14 cellular contexts compared by ENCODE assay signal in the genomic region with DNA sequence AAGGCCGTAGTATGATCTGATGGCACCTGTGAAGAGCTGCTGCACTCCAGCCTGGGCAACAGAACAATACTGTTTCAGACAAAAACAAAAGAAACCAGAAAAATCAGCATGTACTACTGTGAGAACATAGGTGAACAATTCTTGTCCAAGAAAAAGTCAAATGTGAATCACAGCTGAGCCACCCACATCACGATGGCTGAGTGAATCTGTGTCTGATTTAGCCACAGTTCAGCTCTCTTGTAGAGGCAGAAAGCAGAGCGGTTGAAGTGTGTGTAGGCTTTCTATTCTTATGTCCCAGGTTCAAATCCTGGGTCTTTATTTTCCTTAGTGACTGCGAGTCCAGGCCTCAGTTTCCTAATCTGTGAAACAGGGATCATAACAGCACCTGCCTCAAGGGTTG. TPM values are rescaled to one million over a fixed set of nuclear protein-coding genes. Genes with fewer than 3 reads are reported as not detected.
A peak's percentile ranks its signal among the peaks of the same experiment; 100 is the strongest.
DNase-seq lines count a peak whose midpoint lies in the region; ATAC-seq, FAIRE-seq and TF ChIP-seq lines count a peak whose summit lies in the region.
"Had no signal": no experiment of that assay in that cellular context is flagged by ENCODE, and none has a peak within 500 bp of the region (broad histone marks: within the 10 kb centered on the region; RNA-seq: fewer than 3 reads in every experiment).

No MANE protein-coding gene starts in this region.

- no peaks in the 10 kb centered on the region for H3K36me3 ChIP-seq in GM23248 (ENCODE audit: low read depth)
- H3K36me3 ChIP-seq: tibial nerve had no signal

- H3F3A ChIP-seq in GM23248 (ENCODE audit: insufficient read depth) = peaks cover 15% of the 10 kb centered on the region

- no peak for FAIRE-seq in urothelium cell line (lab: Jason Lieb, UNC)

- TF ChIP-seq CTCF in nephron progenitor cell (IDR thresholded peaks at IDR 0.05) = no peak

- H4K20me1 ChIP-seq in GM23248 (ENCODE audit: insufficient read depth) = no peaks in the 10 kb centered on the region

- H2AFZ ChIP-seq in GM23248 = no peak overlapping the region

- H3K27ac ChIP-seq in GM23248 = peak overlapping the region; percentile 45; the same call in 1 of the 2 replicates
- H3K27ac ChIP-seq: SK-N-MC, tibial nerve had no signal

- H3K9me2 ChIP-seq in GM23248 (ENCODE audit: insufficient read depth) = no peaks in the 10 kb centered on the region

- ATAC-seq in HG03108 (IDR thresholded peaks at IDR 0.05; ENCODE audit: unreplicated experiment) = no peak

- DNase-seq in activated CD4-positive, alpha-beta T cell treated with anti-CD3 and anti-CD28 coated beads for 48 hours = peak; percentile 65
- DNase-seq in activated CD4-positive, alpha-beta T cell treated with anti-CD3 and anti-CD28 coated beads for 4 hours = no peak
- DNase-seq in GM23248 (peak; percentile 58), renal cortical epithelial cell (ENCODE audit: low read depth) (peak; percentile 37), urothelium cell line (ENCODE audit: low spot score) (no peak), nephron progenitor cell (no peak)
- DNase-seq in activated T-helper 2 cell treated with anti-CD3 and anti-CD28 coated beads, Interferon-gamma antibody, Interleukin-2, Interleukin-4, amounts not matched to agents 10 μg/mL and 5 μg/mL and 100 μg/mL, durations not matched to agents 14 hours and 24 hours and 36 hours (ENCODE audit: low spot score) = no peak
- DNase-seq: anterior cingulate cortex, NCI-H446, retina had no signal

- H3K79me2 ChIP-seq in GM23248 (ENCODE audit: insufficient read depth) = no peaks in the 10 kb centered on the region

- peaks cover 54% of the 10 kb centered on the region for H3K4me1 Mint-ChIP-seq in activated T-helper 2 cell treated with anti-CD3 and anti-CD28 coated beads, Interferon-gamma antibody, Interleukin-2, Interleukin-4, amounts not matched to agents 10 μg/mL and 5 μg/mL and 100 μg/mL, durations not matched to agents 14 hours and 24 hours and 36 hours (ENCODE audit: low read depth)
- peaks cover 60% of the 10 kb centered on the region for H3K4me1 Mint-ChIP-seq in nephron progenitor cell

- H3K4me2 ChIP-seq in GM23248 (ENCODE audit: unreplicated experiment) = no peak overlapping the region

- H3K36me3 Mint-ChIP-seq in activated T-helper 2 cell treated with anti-CD3 and anti-CD28 coated beads, Interferon-gamma antibody, Interleukin-2, Interleukin-4, amounts not matched to agents 10 μg/mL and 5 μg/mL and 100 μg/mL, durations not matched to agents 14 hours and 24 hours and 36 hours (ENCODE audit: low read depth) = peaks cover under 1% of the 10 kb centered on the region
- no peaks in the 10 kb centered on the region for H3K36me3 Mint-ChIP-seq in nephron progenitor cell (ENCODE audit: low read depth)

- H3K27ac Mint-ChIP-seq in activated T-helper 2 cell treated with anti-CD3 and anti-CD28 coated beads, Interferon-gamma antibody, Interleukin-2, Interleukin-4, amounts not matched to agents 10 μg/mL and 5 μg/mL and 100 μg/mL, durations not matched to agents 14 hours and 24 hours and 36 hours = peak overlapping the region; percentile 77
- no peak overlapping the region for H3K27ac Mint-ChIP-seq in nephron progenitor cell
- H3K27ac Mint-ChIP-seq: nephron had no signal

- H3K9me3 Mint-ChIP-seq in activated T-helper 2 cell treated with anti-CD3 and anti-CD28 coated beads, Interferon-gamma antibody, Interleukin-2, Interleukin-4, amounts not matched to agents 10 μg/mL and 5 μg/mL and 100 μg/mL, durations not matched to agents 14 hours and 24 hours and 36 hours = no peaks in the 10 kb centered on the region
- H3K9me3 Mint-ChIP-seq in nephron progenitor cell = no peaks in the 10 kb centered on the region
- H3K9me3 Mint-ChIP-seq: nephron had no signal

- in situ Hi-C loops in GM23248 (cut with MboI) = no loop called here

- no peak overlapping the region for H3K4me3 ChIP-seq in GM23248
- H3K4me3 ChIP-seq: SK-N-MC, tibial nerve had no signal

- H3K27me3 ChIP-seq in GM23248 (replicated peaks; ENCODE audit: insufficient read depth) = no peaks in the 10 kb centered on the region
- H3K27me3 ChIP-seq: tibial nerve had no signal

- H3K9me3 ChIP-seq in GM23248 (ENCODE audit: low read depth) = no peaks in the 10 kb centered on the region
- H3K9me3 ChIP-seq: tibial nerve had no signal

- peaks cover 13% of the 10 kb centered on the region for H3K4me1 ChIP-seq in GM23248 (ENCODE audit: insufficient read depth)

- intact Hi-C loops in activated T-helper 2 cell treated with anti-CD3 and anti-CD28 coated beads, Interferon-gamma antibody, Interleukin-2, Interleukin-4, amounts not matched to agents 10 μg/mL and 5 μg/mL and 100 μg/mL, durations not matched to agents 14 hours and 24 hours and 36 hours (cut with micrococcal nuclease) = no loop called here

- 69 to 79% methylated on average over 4 of the region's 4 CpGs for WGBS in GM23248 (ENCODE audit: low coverage in 1 of 2, low lambda C conversion rate in 2 of 2, missing lambda C conversion rate in 2 of 2), 2 experiments

- H3K27me3 Mint-ChIP-seq in activated T-helper 2 cell treated with anti-CD3 and anti-CD28 coated beads, Interferon-gamma antibody, Interleukin-2, Interleukin-4, amounts not matched to agents 10 μg/mL and 5 μg/mL and 100 μg/mL, durations not matched to agents 14 hours and 24 hours and 36 hours (ENCODE audit: low read depth) = no peaks in the 10 kb centered on the region
- no peaks in the 10 kb centered on the region for H3K27me3 Mint-ChIP-seq in nephron progenitor cell (ENCODE audit: low read depth, poor library complexity)

- no peak overlapping the region for H3K9ac ChIP-seq in GM23248

- no peak overlapping the region for H3K4me3 Mint-ChIP-seq in activated T-helper 2 cell treated with anti-CD3 and anti-CD28 coated beads, Interferon-gamma antibody, Interleukin-2, Interleukin-4, amounts not matched to agents 10 μg/mL and 5 μg/mL and 100 μg/mL, durations not matched to agents 14 hours and 24 hours and 36 hours (ENCODE audit: low read depth)
- no peak overlapping the region for H3K4me3 Mint-ChIP-seq in nephron progenitor cell
- H3K4me3 Mint-ChIP-seq: nephron had no signal

RNA-seq across cellular contexts. Expression of a gene that starts 4.4 kb away (rescaled TPM):
- 48.1 and 50.8 TPM in 2 replicates for total RNA-seq in GM23248 (2014; rRNA removed; shearing (Covaris generic))
- polyA plus RNA-seq in GM23248 (2016; fragmentation: Nextera tagmentation; extraction: Ambion mirVana) = 13.0 and 13.9 TPM in 2 replicates
- total RNA-seq in activated T-helper 2 cell treated with anti-CD3 and anti-CD28 coated beads, Interferon-gamma antibody, Interleukin-2, Interleukin-4, amounts not matched to agents 10 μg/mL and 5 μg/mL and 100 μg/mL, durations not matched to agents 14 hours and 24 hours and 36 hours = 564 and 570 TPM in 2 replicates
- 59.2 and 124 TPM in 2 replicates for total RNA-seq in renal cortical epithelial cell

RNA-seq across cellular contexts. Expression of a gene that starts 20.3 kb away (rescaled TPM):
- 3.5 and 7.5 TPM in 2 replicates for total RNA-seq in GM23248 (2014; rRNA removed; shearing (Covaris generic))
- polyA plus RNA-seq in GM23248 (2016; fragmentation: Nextera tagmentation; extraction: Ambion mirVana) = 3.5 and 3.6 TPM in 2 replicates
- total RNA-seq in activated T-helper 2 cell treated with anti-CD3 and anti-CD28 coated beads, Interferon-gamma antibody, Interleukin-2, Interleukin-4, amounts not matched to agents 10 μg/mL and 5 μg/mL and 100 μg/mL, durations not matched to agents 14 hours and 24 hours and 36 hours = 51.9 and 55.8 TPM in 2 replicates
- total RNA-seq in renal cortical epithelial cell = 3.3 and 7.1 TPM in 2 replicates

RNA-seq across cellular contexts. Expression of a gene that starts 39.1 kb away (rescaled TPM):
- 5.9 and 7.7 TPM in 2 replicates for total RNA-seq in GM23248 (2014; rRNA removed; shearing (Covaris generic))
- 4.3 and 5.1 TPM in 2 replicates for polyA plus RNA-seq in GM23248 (2016; fragmentation: Nextera tagmentation; extraction: Ambion mirVana)
- 200 and 201 TPM in 2 replicates for total RNA-seq in activated T-helper 2 cell treated with anti-CD3 and anti-CD28 coated beads, Interferon-gamma antibody, Interleukin-2, Interleukin-4, amounts not matched to agents 10 μg/mL and 5 μg/mL and 100 μg/mL, durations not matched to agents 14 hours and 24 hours and 36 hours
- 12.0 and 31.3 TPM in 2 replicates for total RNA-seq in renal cortical epithelial cell

Comparison
In these comparisons a context has a peak if more than half of its experiments do, and no peak if none do; other contexts are left out.
1. DNase-seq: peak in activated CD4-positive, alpha-beta T cell treated with anti-CD3 and anti-CD28 coated beads for 48 hours (single experiment), GM23248 (single experiment) and renal cortical epithelial cell (single experiment); none in activated CD4-positive, alpha-beta T cell treated with anti-CD3 and anti-CD28 coated beads for 4 hours (0 of 2), activated T-helper 2 cell treated with anti-CD3 and anti-CD28 coated beads, Interferon-gamma antibody, Interleukin-2, Interleukin-4, amounts not matched to agents 10 μg/mL and 5 μg/mL and 100 μg/mL, durations not matched to agents 14 hours and 24 hours and 36 hours (single experiment), urothelium cell line (single experiment) and nephron progenitor cell (single experiment).